8 cellular contexts compared by ENCODE assay signal in genomic region chr21:24895885-24896734, GRCh38.
DNase-seq lines count a peak whose midpoint lies in the region; ATAC-seq lines count a peak whose summit lies in the region.

No MANE protein-coding gene starts in this region.

- no peaks in the 10 kb centered on the region for H3K4me1 Mint-ChIP-seq in stimulated activated effector memory CD8-positive, alpha-beta T cell treated with anti-CD3 and anti-CD28 coated beads, Interleukin-12 subunit alpha, Interleukin-12 subunit beta, amount 100 ng/mL, for 72 hours

- no peak overlapping the region for H3K27ac Mint-ChIP-seq in stimulated activated effector memory CD8-positive, alpha-beta T cell treated with anti-CD3 and anti-CD28 coated beads, Interleukin-12 subunit alpha, Interleukin-12 subunit beta, amount 100 ng/mL, for 72 hours

- in situ Hi-C loops in ACHN (cut with HindIII; ENCODE audit: low pct_ligation_motif_present, low pct_unique_long_range_greater_than_20kb, low sequenced_read_pairs): no loop called here

- peaks cover 8% of the 10 kb centered on the region for H3K9me3 Mint-ChIP-seq in stimulated activated effector memory CD8-positive, alpha-beta T cell treated with anti-CD3 and anti-CD28 coated beads, Interleukin-12 subunit alpha, Interleukin-12 subunit beta, amount 100 ng/mL, for 72 hours

- H3K36me3 Mint-ChIP-seq in stimulated activated effector memory CD8-positive, alpha-beta T cell treated with anti-CD3 and anti-CD28 coated beads, Interleukin-12 subunit alpha, Interleukin-12 subunit beta, amount 100 ng/mL, for 72 hours: no peaks in the 10 kb centered on the region

- DNase-seq in ACHN (peak; percentile 2), NOMO-1 treated with DMSO at 0.1 percent for 48 hours (lab: John Stamatoyannopoulos, UW; ENCODE audit: unreplicated experiment) (peak; percentile 27), globus pallidus (ENCODE audit: low spot score) (peak; percentile 1), AG20443 (ENCODE audit: low spot score) (no peak), DMS79 (lab: John Stamatoyannopoulos, UW) (no peak)
- DNase-seq in stimulated activated effector memory CD8-positive, alpha-beta T cell treated with anti-CD3 and anti-CD28 coated beads, Interleukin-12 subunit alpha, Interleukin-12 subunit beta, amount 100 ng/mL, for 72 hours (ENCODE audit: low spot score in 2 of 2): no peak

- H3K4me3 Mint-ChIP-seq in stimulated activated effector memory CD8-positive, alpha-beta T cell treated with anti-CD3 and anti-CD28 coated beads, Interleukin-12 subunit alpha, Interleukin-12 subunit beta, amount 100 ng/mL, for 72 hours: no peak overlapping the region

- peak; percentile 74 for ATAC-seq in GM19023 (IDR thresholded peaks at IDR 0.05; ENCODE audit: unreplicated experiment)
- ATAC-seq in HG03135 (IDR thresholded peaks at IDR 0.05; ENCODE audit: unreplicated experiment): peak; percentile 72
- no peak for ATAC-seq in stimulated activated effector memory CD8-positive, alpha-beta T cell treated with anti-CD3 and anti-CD28 coated beads, Interleukin-12 subunit alpha, Interleukin-12 subunit beta, amount 100 ng/mL, for 72 hours

Comparison
In these comparisons a context has a peak if more than half of its experiments do, and no peak if none do; other contexts are left out.
1. DNase-seq: peak in ACHN (single experiment), NOMO-1 treated with DMSO at 0.1 percent for 48 hours (single experiment) and globus pallidus (single experiment); none in stimulated activated effector memory CD8-positive, alpha-beta T cell treated with anti-CD3 and anti-CD28 coated beads, Interleukin-12 subunit alpha, Interleukin-12 subunit beta, amount 100 ng/mL, for 72 hours (0 of 2), AG20443 (single experiment) and DMS79 (single experiment).